ENCODE assay signal across 28 cellular contexts in the genomic region with DNA sequence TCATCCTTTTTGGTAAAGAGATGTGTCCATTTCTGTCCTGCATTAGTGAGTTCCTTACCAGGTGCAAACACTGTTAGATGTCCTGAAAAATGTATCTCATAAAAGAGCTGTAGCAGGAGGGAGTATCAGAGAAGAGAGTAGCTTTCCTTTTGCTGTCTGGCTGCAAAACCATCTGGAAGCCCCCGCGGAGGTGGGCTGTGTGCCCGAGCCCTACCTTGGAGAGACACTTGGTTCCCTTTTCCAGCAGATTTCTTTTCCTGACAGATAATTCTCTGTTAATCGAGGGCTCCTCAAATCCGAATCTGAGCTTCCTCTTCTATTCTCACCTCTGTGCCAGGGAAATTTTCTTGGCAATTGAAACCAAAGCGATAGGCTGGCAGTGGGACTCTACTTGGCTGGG.
"Had no signal": no experiment of that assay in that cellular context is flagged by ENCODE, and none has a peak within 500 bp of the region (broad histone marks: within the 10 kb centered on the region; RNA-seq: fewer than 3 reads in every experiment).

No MANE protein-coding gene starts in this region.

- H3K4me3 ChIP-seq: colonic mucosa, coronary artery, dorsolateral prefrontal cortex, esophagus muscularis mucosa, esophagus squamous epithelium, gastrocnemius medialis, gastroesophageal sphincter, heart left ventricle, heart right ventricle, hepatocyte had no signal

- DNase-seq: colonic mucosa; cortex of kidney; dermis blood vessel endothelial cell; effector CD4-positive, alpha-beta T cell; effector CD8-positive, alpha-beta T cell; effector memory CD4-positive, alpha-beta T cell; effector memory CD8-positive, alpha-beta T cell; erythroblast; esophagus squamous epithelium; foreskin fibroblast; foreskin melanocyte; gastrocnemius medialis; glutamatergic neuron; head of caudate nucleus; heart left ventricle; heart right ventricle had no signal

- H3K4me2 ChIP-seq: hepatocyte had no signal

- H3K27ac ChIP-seq: colonic mucosa, coronary artery, epithelial cell of prostate, esophagus muscularis mucosa, esophagus squamous epithelium, foreskin keratinocyte, gastrocnemius medialis, gastroesophageal sphincter, heart left ventricle, heart right ventricle, hepatocyte had no signal

- H3K4me3 Mint-ChIP-seq: dendritic cell treated with granulocyte-macrophage colony-stimulating factor and Interleukin-4, amounts not matched to agents 40 ng/mL and 50 ng/mL, for 4 days; effector memory CD8-positive, alpha-beta T cell had no signal

- H3K27me3 ChIP-seq: colonic mucosa, dorsolateral prefrontal cortex, esophagus muscularis mucosa, esophagus squamous epithelium, foreskin keratinocyte, gastrocnemius medialis, gastroesophageal sphincter, heart left ventricle, heart right ventricle, hepatocyte had no signal

- H3K4me1 ChIP-seq: colonic mucosa, esophagus muscularis mucosa, esophagus squamous epithelium, foreskin keratinocyte, gastrocnemius medialis, gastroesophageal sphincter, heart left ventricle, heart right ventricle had no signal

- H3K36me3 ChIP-seq: colonic mucosa, esophagus muscularis mucosa, esophagus squamous epithelium, gastrocnemius medialis, gastroesophageal sphincter, heart left ventricle, heart right ventricle had no signal

- H2AFZ ChIP-seq: hepatocyte had no signal

- H3K9me3 ChIP-seq: colonic mucosa had no signal

- H3K27ac Mint-ChIP-seq: dendritic cell treated with granulocyte-macrophage colony-stimulating factor and Interleukin-4, amounts not matched to agents 40 ng/mL and 50 ng/mL, for 4 days; effector memory CD8-positive, alpha-beta T cell had no signal

- FAIRE-seq: colon, endometrium, endothelial cell of umbilical vein, frontal cortex had no signal
